ENCODE assay signal across 15 cellular contexts in genomic region chr9:136050266-136050705, GRCh38. TPM values are rescaled to one million over a fixed set of nuclear protein-coding genes. Genes with fewer than 3 reads are reported as not detected.
DNase-seq lines count a peak whose midpoint lies in the region; ATAC-seq, FAIRE-seq and TF ChIP-seq lines count a peak whose summit lies in the region.
"Had no signal": no experiment of that assay in that cellular context is flagged by ENCODE, and none has a peak within 500 bp of the region (broad histone marks: within the 10 kb centered on the region; RNA-seq: fewer than 3 reads in every experiment).

No MANE protein-coding gene starts in this region.

- TF ChIP-seq EP300 in K562 (IDR thresholded peaks at IDR 0.05; ENCODE audit: low read length) = no peak
- no peak for TF ChIP-seq EP300 in transverse colon (IDR thresholded peaks at IDR 0.05; ENCODE audit: low read depth)

- FAIRE-seq in K562 (lab: Jason Lieb, UNC) = no peak

- TF ChIP-seq POLR2A in K562 (conservative IDR thresholded peaks at IDR 0.05) (no peak), transverse colon (IDR thresholded peaks at IDR 0.05) (no peak)

- H3K27ac Mint-ChIP-seq in CD8-positive, alpha-beta memory T cell = no peak overlapping the region
- no peak overlapping the region for H3K27ac Mint-ChIP-seq in T-helper 2 cell treated with Interferon-gamma antibody and Interleukin-4, amounts not matched to agents 5 μg/mL and 100 μg/mL, for 36 hours
- H3K27ac Mint-ChIP-seq: activated CD8-positive, alpha-beta T cell treated with anti-CD3 and anti-CD28 coated beads for 36 hours; activated naive CD8-positive, alpha-beta T cell treated with anti-CD3 and anti-CD28 coated beads, Interleukin-2, amount 50 U/mL, for 24 hours had no signal

- H3K9me1 ChIP-seq in K562 (ENCODE audit: control insufficient read depth, insufficient read depth, low read length) = peaks cover 1% of the 10 kb centered on the region

- CTCF ChIA-PET in K562 (lab: Yijun Ruan, JAX; ENCODE audit: low intra/inter-chr PET ratio) = no interaction called here
- CTCF ChIA-PET in CD8-positive, alpha-beta memory T cell (lab: Charles Lee) = no interaction called here

- ATAC-seq in K562 (no peak), left ventricle myocardium superior (no peak)
- ATAC-seq: activated CD8-positive, alpha-beta T cell treated with anti-CD3 and anti-CD28 coated beads for 36 hours; activated naive CD8-positive, alpha-beta T cell treated with anti-CD3 and anti-CD28 coated beads, Interleukin-2, amount 50 U/mL, for 24 hours had no signal

- H3K9me3 Mint-ChIP-seq in CD8-positive, alpha-beta memory T cell = no peaks in the 10 kb centered on the region
- H3K9me3 Mint-ChIP-seq in T-helper 2 cell treated with Interferon-gamma antibody and Interleukin-4, amounts not matched to agents 5 μg/mL and 100 μg/mL, for 36 hours = no peaks in the 10 kb centered on the region
- H3K9me3 Mint-ChIP-seq: activated CD8-positive, alpha-beta T cell treated with anti-CD3 and anti-CD28 coated beads for 36 hours; activated naive CD8-positive, alpha-beta T cell treated with anti-CD3 and anti-CD28 coated beads, Interleukin-2, amount 50 U/mL, for 24 hours had no signal

- POLR2A ChIA-PET in K562 (lab: Yijun Ruan, JAX) = interaction anchor here (0.8 kb wide), 1 partner anchor 53 kb away, joined by 3 read pairs; no protein-coding TSS in a partner anchor
- POLR2A ChIA-PET in CD8-positive, alpha-beta memory T cell (lab: Charles Lee) = no interaction called here

- peaks cover 22% of the 10 kb centered on the region; the same call in 2 of the 3 replicates for H3K79me2 ChIP-seq in K562 (ENCODE audit: control insufficient read depth, insufficient read depth, low read length)

- TF ChIP-seq CTCF in K562 (IDR thresholded peaks at IDR 0.05 in 2 of 3, conservative IDR thresholded peaks at IDR 0.05 in 1 of 3; ENCODE audit: insufficient read depth in 2 of 3, low read depth in 1 of 3, low read length in 3 of 3) (no peak), retinal pigment epithelial cell (conservative IDR thresholded peaks at IDR 0.05; ENCODE audit: low read depth, low read length) (no peak), transverse colon (IDR thresholded peaks at IDR 0.05) (no peak)

- H2AFZ ChIP-seq in K562 (ENCODE audit: low read depth, low read length) = no peak overlapping the region

- no peak overlapping the region for H3K4me2 ChIP-seq in K562 (ENCODE audit: insufficient read depth, low read length)

- no peak for TF ChIP-seq RAD21 in K562 (CRISPR knock-in tag; conservative IDR thresholded peaks at IDR 0.05 in 1 of 2, IDR thresholded peaks at IDR 0.05 in 1 of 2)

- H3K4me3 Mint-ChIP-seq in CD8-positive, alpha-beta memory T cell = no peak overlapping the region
- H3K4me3 Mint-ChIP-seq in T-helper 2 cell treated with Interferon-gamma antibody and Interleukin-4, amounts not matched to agents 5 μg/mL and 100 μg/mL, for 36 hours = no peak overlapping the region
- H3K4me3 Mint-ChIP-seq: activated CD8-positive, alpha-beta T cell treated with anti-CD3 and anti-CD28 coated beads for 36 hours; activated naive CD8-positive, alpha-beta T cell treated with anti-CD3 and anti-CD28 coated beads, Interleukin-2, amount 50 U/mL, for 24 hours had no signal

- 93% methylated on average over 12 of the region's 36 CpGs for WGBS in K562 (ENCODE audit: insufficient coverage, low coverage, missing lambda C conversion rate)
- WGBS in transverse colon (ENCODE audit: low coverage in 1 of 2), 2 donors = 89 to 98% methylated on average over 10 to 30 of the region's 36 CpGs

- H3K4me1 Mint-ChIP-seq in CD8-positive, alpha-beta memory T cell = peaks cover 8 to 27% (median 11%) of the 10 kb centered on the region in 3 donors
- H3K4me1 Mint-ChIP-seq in T-helper 2 cell treated with Interferon-gamma antibody and Interleukin-4, amounts not matched to agents 5 μg/mL and 100 μg/mL, for 36 hours (ENCODE audit: low read depth) = no peaks in the 10 kb centered on the region

- intact Hi-C loops in K562 (cut with micrococcal nuclease) = no loop called here
- intact Hi-C loops in left ventricle myocardium superior (cut with micrococcal nuclease) = no loop called here
- intact Hi-C loops in transverse colon (cut with DNase I; ENCODE audit: low total_unique reads) = no loop called here

- peaks cover 6% of the 10 kb centered on the region for H4K20me1 ChIP-seq in K562 (replicated peaks; ENCODE audit: control insufficient read depth, insufficient read depth, low read length)

- in situ Hi-C loops in K562 (cut with MboI) (no loop called here), transverse colon (cut with MboI; ENCODE audit: low pct_ligation_motif_present in 1 of 4, low pct_unique_long_range_greater_than_20kb in 1 of 4, low sequenced_read_pairs in 3 of 4) (no loop called here)

- peaks cover 22% of the 10 kb centered on the region for H3K4me1 ChIP-seq in ES-I3 (ENCODE audit: insufficient read depth, low read length)
- H3K4me1 ChIP-seq in K562 (replicated peaks in 1 of 2; ENCODE audit: control insufficient read depth in 2 of 2, insufficient read depth in 2 of 2, low read length in 2 of 2) = peaks cover 0 to 66% of the 10 kb centered on the region in 2 experiments; a peak in 2 of 5 replicates
- peaks cover 31 to 50% (median 38%) of the 10 kb centered on the region in 4 donors for H3K4me1 ChIP-seq in transverse colon
- H3K4me1 ChIP-seq in CD8-positive, alpha-beta memory T cell (ENCODE audit: insufficient read depth, low read length) = peaks cover 8% of the 10 kb centered on the region

- H3K4me3 ChIP-seq in K562 (no peak overlapping the region), iPS-18c (ENCODE audit: insufficient read depth, low read depth, low read length) (peak overlapping the region; percentile 56), retinal pigment epithelial cell (ENCODE audit: low read length) (peak overlapping the region; percentile 74), transverse colon (peak overlapping the region in 1 of 4 donors; percentile 54)
- no peak overlapping the region for H3K4me3 ChIP-seq in CD8-positive, alpha-beta memory T cell (ENCODE audit: low read length)

- DNase-seq in K562 (ENCODE audit: extremely low read depth in 1 of 4, low spot score in 3 of 4) (peak in 1 of 4 experiments; percentile 4), retinal pigment epithelial cell (ENCODE audit: low read depth) (no peak), left ventricle myocardium superior (no peak), transverse colon (no peak)
- DNase-seq in CD8-positive, alpha-beta memory T cell = no peak
- DNase-seq in T-helper 2 cell treated with Interferon-gamma antibody and Interleukin-4, amounts not matched to agents 5 μg/mL and 100 μg/mL, for 36 hours (ENCODE audit: low spot score) = no peak
- DNase-seq: activated CD8-positive, alpha-beta T cell treated with anti-CD3 and anti-CD28 coated beads for 36 hours; activated naive CD8-positive, alpha-beta T cell treated with anti-CD3 and anti-CD28 coated beads, Interleukin-2, amount 50 U/mL, for 24 hours; DND-41; Karpas-422; lower lobe of right lung; NCI-H446 had no signal

- H3K36me3 ChIP-seq in ES-I3 (ENCODE audit: insufficient read depth, low read length) = no peaks in the 10 kb centered on the region; the same call in 1 of the 2 replicates
- H3K36me3 ChIP-seq in K562 (ENCODE audit: control insufficient read depth, insufficient read depth, low read length) = peaks cover 59% of the 10 kb centered on the region; the same call in 1 of the 3 replicates
- peaks cover 0 to 8% (median 0%) of the 10 kb centered on the region in 4 donors for H3K36me3 ChIP-seq in transverse colon
- H3K36me3 ChIP-seq in CD8-positive, alpha-beta memory T cell (ENCODE audit: insufficient read depth, low read length) = no peaks in the 10 kb centered on the region
- H3K36me3 ChIP-seq: SJCRH30 had no signal

- H3K9ac ChIP-seq in ES-I3 (ENCODE audit: low read depth, low read length) (peak overlapping the region; percentile 72; the same call in 1 of the 2 replicates), K562 (ENCODE audit: insufficient read depth in 1 of 2, low read depth in 2 of 2, low read length in 2 of 2) (no peak overlapping the region)

- no peaks in the 10 kb centered on the region for H3K9me3 ChIP-seq in ES-I3 (ENCODE audit: control insufficient read depth, insufficient read depth, low read length)
- H3K9me3 ChIP-seq in K562 (replicated peaks; ENCODE audit: control insufficient read depth, insufficient read depth, low read depth, low read length) = no peaks in the 10 kb centered on the region
- no peaks in the 10 kb centered on the region for H3K9me3 ChIP-seq in iPS-18c (ENCODE audit: control insufficient read depth, insufficient read depth, low read length)
- no peaks in the 10 kb centered on the region for H3K9me3 ChIP-seq in transverse colon
- no peaks in the 10 kb centered on the region for H3K9me3 ChIP-seq in CD8-positive, alpha-beta memory T cell (ENCODE audit: low read length)
- H3K9me3 ChIP-seq: lower lobe of right lung, SJCRH30 had no signal

- BruUV-seq in K562 (replicated peaks; lab: Mats Ljungman, UMichigan) = no TSS peak

- H3K27me3 Mint-ChIP-seq in CD8-positive, alpha-beta memory T cell = peaks cover 4 to 5% of the 10 kb centered on the region in 2 donors
- H3K27me3 Mint-ChIP-seq in T-helper 2 cell treated with Interferon-gamma antibody and Interleukin-4, amounts not matched to agents 5 μg/mL and 100 μg/mL, for 36 hours (ENCODE audit: low read depth) = peaks cover 6% of the 10 kb centered on the region

- H3K27ac ChIP-seq in K562 (ENCODE audit: extremely low read depth, low read depth, low read length) (no peak overlapping the region), transverse colon (no peak overlapping the region)
- H3K27ac ChIP-seq in CD8-positive, alpha-beta memory T cell (ENCODE audit: low read depth, low read length) = no peak overlapping the region

- H3K27me3 ChIP-seq in K562 (ENCODE audit: control insufficient read depth in 2 of 2, insufficient read depth in 2 of 2, low read length in 2 of 2) (no peaks in the 10 kb centered on the region), transverse colon (no peaks in the 10 kb centered on the region)
- H3K27me3 ChIP-seq in CD8-positive, alpha-beta memory T cell (ENCODE audit: insufficient read depth, low read length, poor library complexity, severe bottlenecking) = no peaks in the 10 kb centered on the region
- H3K27me3 ChIP-seq: SJCRH30 had no signal

- peaks cover 0 to 19% (median 0%) of the 10 kb centered on the region in 3 donors for H3K36me3 Mint-ChIP-seq in CD8-positive, alpha-beta memory T cell
- no peaks in the 10 kb centered on the region for H3K36me3 Mint-ChIP-seq in T-helper 2 cell treated with Interferon-gamma antibody and Interleukin-4, amounts not matched to agents 5 μg/mL and 100 μg/mL, for 36 hours (ENCODE audit: low read depth)

RNA-seq across cellular contexts. Expression of gene NACC2, which starts 44.8 kb away (rescaled TPM):
- 15.2 and 27.2 TPM in 2 replicates for total RNA-seq in K562 (2011; cell fraction: chromatin; rRNA removed; ENCODE audit: low replicate concordance)
- 17.0 and 18.7 TPM in 2 replicates for total RNA-seq in K562 (2011; cell fraction: nucleolus; rRNA removed)
- 10.7 and 13.6 TPM in 2 replicates for total RNA-seq in K562 (2011; cell fraction: nucleoplasm; rRNA removed)
- total RNA-seq in K562 (2014; rRNA removed) (16.6 and 21.1 TPM in 2 replicates), K562 (2014; rRNA removed; fragmentation: Illumina TruSeq; extraction: Trizol) (4.4 and 4.8 TPM in 2 replicates), K562 (2015; rRNA removed; fragmentation: Illumina TruSeq; extraction: Trizol) (9.9 and 10.1 TPM in 2 replicates), K562 (2021) (22.2 and 25.1 TPM in 2 replicates), left ventricle myocardium superior (39.1 TPM), transverse colon (10 to 100 TPM; 22.2 to 64.3 (median 26.5) TPM)
- polyA plus RNA-seq in K562 (2011; rRNA removed) (5.6 TPM in 2 replicates), K562 (2014; fragmentation: Illumina TruSeq; extraction: Trizol) (5.2 and 8.0 TPM in 2 replicates), K562 (2014; fragmentation: Nextera tagmentation; extraction: Ambion mirVana) (under 1 TPM; 0.70 to 0.73 TPM), K562 (2014; rRNA removed) (11.7 and 12.5 TPM in 2 replicates)
- polyA plus RNA-seq in K562 (2011; cell fraction: cytosol; rRNA removed) = 7.2 and 16.2 TPM in 2 replicates
- 14.6 and 26.1 TPM in 2 replicates for polyA plus RNA-seq in K562 (2011; cell fraction: nucleus; rRNA removed)
- 9.1 and 10.5 TPM in 2 replicates for polyA plus RNA-seq in K562 (2012)
- 5.4 and 11.8 TPM in 2 replicates for polyA minus RNA-seq in K562 (2011; rRNA and poly(A)+ RNA removed)
- 12.6 and 13.9 TPM in 2 replicates for polyA minus RNA-seq in K562 (2011; cell fraction: cytosol; rRNA and poly(A)+ RNA removed)
- polyA minus RNA-seq in K562 (2011; cell fraction: nucleus; rRNA and poly(A)+ RNA removed) = 5.9 and 6.5 TPM in 2 replicates
- total RNA-seq in CD8-positive, alpha-beta memory T cell = 1 to 10 TPM; 9.0 to 9.1 TPM
- polyA plus RNA-seq in CD8-positive, alpha-beta memory T cell = 2.9 TPM

Comparison
In these comparisons a context has a peak if more than half of its experiments do, and no peak if none do; other contexts are left out.
1. H3K4me3 ChIP-seq: peak in iPS-18c (single experiment) and retinal pigment epithelial cell (single experiment); none in K562 (single experiment) and CD8-positive, alpha-beta memory T cell (single experiment).